ENCODE assay signal across 8 cellular contexts in genomic region chr6:146913842-146914562, GRCh38.
DNase-seq lines count a peak whose midpoint lies in the region; ATAC-seq and TF ChIP-seq lines count a peak whose summit lies in the region.

No MANE protein-coding gene starts in this region.

- intact Hi-C loops in Panc1 (cut with micrococcal nuclease; ENCODE audit: unreplicated experiment), result loop anchor here (2.0 kb wide), 1 partner anchor 289 kb away; no protein-coding TSS in a partner anchor

- no peak overlapping the region for H3K9ac ChIP-seq in H9 (ENCODE audit: extremely low read depth, insufficient read length, low read length)

- H2BK12ac ChIP-seq in H9 (ENCODE audit: insufficient read length, low read depth, low read length), result peak overlapping the region; percentile 16

- BruUV-seq in Panc1 (replicated peaks; lab: Mats Ljungman, UMichigan), result TSS peak; percentile 99

- H3K18ac ChIP-seq in H9 (ENCODE audit: insufficient read length, low read depth, low read length), result peak overlapping the region; percentile 18

- POLR2A ChIA-PET in Panc1 (lab: Charles Lee), result no interaction called here

- H2AFZ ChIP-seq in H9 (ENCODE audit: low read length), result peak overlapping the region; percentile 81

- H3K27ac Mint-ChIP-seq in H9, result peak overlapping the region; percentile 3 to 60 (median 54); a peak in 5 of 7 replicates

- H3K9me3 ChIP-seq in H9 (ENCODE audit: control insufficient read depth, low read depth, low read length) (no peaks in the 10 kb centered on the region), Panc1 (ENCODE audit: control insufficient read depth, insufficient read depth, low read depth, low read length) (peaks cover 20% of the 10 kb centered on the region; the same call in 1 of the 2 replicates)

- peak overlapping the region in 1 of 2 experiments; percentile 8; a peak in 2 of 5 replicates for H3K4me3 Mint-ChIP-seq in H9

- in situ Hi-C loops in Panc1 (cut with HindIII; ENCODE audit: low pct_unique_long_range_greater_than_20kb, low sequenced_read_pairs), result no loop called here

- ATAC-seq in Panc1 (peak; percentile 92), GM19035 (IDR thresholded peaks at IDR 0.05; ENCODE audit: unreplicated experiment) (no peak)
- ATAC-seq in stimulated activated naive CD8-positive, alpha-beta T cell treated with anti-CD3 and anti-CD28 coated beads, Interleukin-15, Interleukin-2, amounts not matched to agents 100 U/mL and 50 U/mL, for 24 hours, result peak; percentile 31

- no peak overlapping the region for H3K56ac ChIP-seq in H9 (ENCODE audit: insufficient read length, low read depth, low read length)

- H3K4me1 ChIP-seq in H9 (ENCODE audit: insufficient read depth, low read length) (peaks cover 8% of the 10 kb centered on the region), Panc1 (ENCODE audit: control insufficient read depth, insufficient read depth, low read length) (peaks cover 44% of the 10 kb centered on the region)

- H3K23me2 ChIP-seq in H9 (ENCODE audit: insufficient read length, low read depth, low read length, poor library complexity, severe bottlenecking), result no peaks in the 10 kb centered on the region

- H4K5ac ChIP-seq in H9 (ENCODE audit: insufficient read length, low read depth, low read length), result no peak overlapping the region

- H2BK120ac ChIP-seq in H9 (ENCODE audit: low read depth, low read length, poor library complexity, severe bottlenecking), result no peak overlapping the region

- H4K8ac ChIP-seq in H9 (replicated peaks; ENCODE audit: insufficient read length, low read depth, low read length), result no peak overlapping the region

- peak overlapping the region; percentile 64 for H3T11ph ChIP-seq in H9 (ENCODE audit: low read length)

- H3K79me2 ChIP-seq in H9 (ENCODE audit: insufficient read depth, low read length), result no peaks in the 10 kb centered on the region

- TF ChIP-seq CTCF in H9 (conservative IDR thresholded peaks at IDR 0.05), result no peak
- no peak for TF ChIP-seq CTCF in Panc1 (IDR thresholded peaks at IDR 0.05)

- H4K20me1 ChIP-seq in H9 (ENCODE audit: control insufficient read depth, insufficient read depth, insufficient read length), result no peaks in the 10 kb centered on the region

- no peaks in the 10 kb centered on the region for H3K36me3 ChIP-seq in Panc1 (ENCODE audit: control insufficient read depth, insufficient read depth, low read length)

- peaks cover 15 to 24% of the 10 kb centered on the region in 2 experiments for H3K4me1 Mint-ChIP-seq in H9

- no peak overlapping the region for H2BK15ac ChIP-seq in H9 (ENCODE audit: low read depth, low read length)

- H3K27me3 Mint-ChIP-seq in H9 (ENCODE audit: low read depth), result no peaks in the 10 kb centered on the region

- H3K4ac ChIP-seq in H9 (ENCODE audit: low read depth, low read length), result no peak overlapping the region; the same call in 1 of the 2 replicates

- H2AK5ac ChIP-seq in H9 (ENCODE audit: insufficient read length, low read length), result no peak overlapping the region

- H3K4me2 ChIP-seq in H9 (ENCODE audit: insufficient read depth, insufficient read length, low read length), result no peak overlapping the region

- H3K27me3 ChIP-seq in H9 (ENCODE audit: insufficient read depth, low read length) (no peaks in the 10 kb centered on the region), Panc1 (ENCODE audit: control insufficient read depth, insufficient read depth, low read length) (no peaks in the 10 kb centered on the region)

- no CpG with 5 or more reads among the region's 15 CpGs for WGBS in H9 (ENCODE audit: extremely low coverage, insufficient read length, low lambda C conversion rate)

- H3K23ac ChIP-seq in H9 (ENCODE audit: insufficient read length, low read depth, low read length), result no peak overlapping the region

- no peaks in the 10 kb centered on the region for H3K9me3 Mint-ChIP-seq in H9

- H3K14ac ChIP-seq in H9 (ENCODE audit: insufficient read depth, low read length), result peak overlapping the region; percentile 6; the same call in 1 of the 2 replicates

- H3K27ac ChIP-seq in H9 (ENCODE audit: insufficient read length, low read depth, low read length) (no peak overlapping the region), Panc1 (ENCODE audit: low read length) (peak overlapping the region; percentile 99)

- no peak overlapping the region for H4K91ac ChIP-seq in H9 (ENCODE audit: insufficient read length, low read depth, low read length)

- no peaks in the 10 kb centered on the region for H3K79me1 ChIP-seq in H9 (ENCODE audit: insufficient read depth, low read depth, low read length, poor library complexity, severe bottlenecking)

- CTCF ChIA-PET in Panc1 (lab: Charles Lee), result no interaction called here

- no peaks in the 10 kb centered on the region for H3K36me3 Mint-ChIP-seq in H9 (ENCODE audit: insufficient read depth in 1 of 3, low read depth in 3 of 3)

- DNase-seq in H9, result peak; percentile 89
- peak; percentile 88 for DNase-seq in Panc1 (ENCODE audit: low read depth, low spot score)
- DNase-seq in dedifferentiated amniotic fluid mesenchymal stem cell (ENCODE audit: extremely low spot score), result peak; percentile 98
- DNase-seq in kidney tubule cell (ENCODE audit: low spot score), result peak; percentile 100
- no peak for DNase-seq in stimulated activated naive CD8-positive, alpha-beta T cell treated with anti-CD3 and anti-CD28 coated beads, Interleukin-15, Interleukin-2, amounts not matched to agents 100 U/mL and 50 U/mL, for 24 hours
- no peak for DNase-seq in NCI-H187 treated with DMSO at 0.1 percent for 48 hours (lab: John Stamatoyannopoulos, UW)
- DNase-seq in cortex of kidney (lab: John Stamatoyannopoulos, UW), result no peak

- H2BK5ac ChIP-seq in H9 (ENCODE audit: insufficient read length, low read length), result no peak overlapping the region

- peak overlapping the region; percentile 22 to 54 for H3K4me3 ChIP-seq in Panc1 (ENCODE audit: low read depth in 2 of 2, low read length in 2 of 2)

- no peak overlapping the region for H2BK20ac ChIP-seq in H9 (ENCODE audit: low read depth, low read length, poor library complexity, severe bottlenecking)

Comparison
In these comparisons a context has a peak if more than half of its experiments do, and no peak if none do; other contexts are left out.
1. DNase-seq: peak in H9 (single experiment), Panc1 (single experiment), dedifferentiated amniotic fluid mesenchymal stem cell (single experiment) and kidney tubule cell (single experiment); none in stimulated activated naive CD8-positive, alpha-beta T cell treated with anti-CD3 and anti-CD28 coated beads, Interleukin-15, Interleukin-2, amounts not matched to agents 100 U/mL and 50 U/mL, for 24 hours (single experiment), NCI-H187 treated with DMSO at 0.1 percent for 48 hours (single experiment) and cortex of kidney (single experiment).